1 cellular context compared by ENCODE assay signal in the genomic region with DNA sequence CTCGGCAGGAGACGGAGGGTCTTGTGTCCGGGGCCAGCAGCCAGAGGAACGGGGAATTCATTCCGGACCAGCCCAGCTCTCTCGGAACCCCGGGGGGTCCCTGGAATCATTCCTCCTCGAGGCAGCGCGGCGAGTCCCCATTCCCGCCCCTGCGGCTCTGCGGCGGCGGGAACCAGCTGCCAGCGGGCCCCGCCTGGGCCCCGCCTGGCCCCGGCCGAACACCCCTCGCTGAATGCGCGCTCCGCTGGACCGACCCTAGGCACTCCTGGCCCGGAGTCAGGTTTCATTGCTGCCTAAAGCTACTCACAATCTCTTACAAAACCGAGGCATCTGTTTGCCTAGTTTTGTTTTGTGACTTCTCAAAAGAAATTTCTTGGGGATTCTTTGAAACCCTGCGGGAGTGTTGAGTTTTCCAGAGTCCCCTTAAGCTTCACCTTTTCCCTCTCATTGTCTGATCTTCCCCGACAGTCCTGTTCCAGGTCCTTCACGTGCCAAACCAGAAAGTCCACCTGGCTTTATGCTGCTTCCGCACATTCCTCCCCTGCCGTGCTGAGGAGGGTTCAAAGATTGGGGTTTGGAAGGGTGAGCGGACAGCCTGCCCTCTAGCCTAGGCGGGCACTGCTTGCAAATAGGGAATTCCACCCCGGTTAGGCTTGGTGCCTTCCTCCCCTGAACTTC.
TF ChIP-seq lines count a peak whose summit lies in the region.

No MANE protein-coding gene starts in this region.

TF ChIP-seq in H1, 55 proteins besides CTCF, POLR2A, EP300 and RAD21:
- TF ChIP-seq RNF2 (IDR thresholded peaks at IDR 0.05; ENCODE audit: borderline replicate concordance, low read depth, low read length, missing control alignments, poor library complexity, severe bottlenecking) (no peak), HDAC2 (IDR thresholded peaks at IDR 0.05; ENCODE audit: borderline replicate concordance in 1 of 2, low read depth in 2 of 2, low read length in 2 of 2) (no peak), KDM4A (IDR thresholded peaks at IDR 0.05; ENCODE audit: low read depth, low read length, severe bottlenecking) (no peak), CBX5 (IDR thresholded peaks at IDR 0.05; ENCODE audit: low read depth, low read length) (no peak), SP4 (IDR thresholded peaks at IDR 0.05; ENCODE audit: low read length) (no peak), CEBPB (IDR thresholded peaks at IDR 0.05; ENCODE audit: low read depth, low read length) (no peak), TAF1 (IDR thresholded peaks at IDR 0.05; ENCODE audit: low read depth, low read length) (peak; percentile 44), JUN (IDR thresholded peaks at IDR 0.05; ENCODE audit: low read depth, low read length) (no peak), RFX5 (IDR thresholded peaks at IDR 0.05; ENCODE audit: borderline replicate concordance, low read depth, low read length) (no peak), TEAD4 (IDR thresholded peaks at IDR 0.05; ENCODE audit: low read depth, low read length) (peak; percentile 78; the same call in 1 of the 2 replicates), SIN3A (conservative IDR thresholded peaks at IDR 0.05 in 1 of 2, IDR thresholded peaks at IDR 0.05 in 1 of 2; ENCODE audit: low read depth in 1 of 2, low read length in 2 of 2) (no peak), CREB1 (IDR thresholded peaks at IDR 0.05) (no peak), BCL11A (IDR thresholded peaks at IDR 0.05; ENCODE audit: low read depth in 2 of 2, low read length in 2 of 2) (no peak), GABPA (IDR thresholded peaks at IDR 0.05; ENCODE audit: borderline replicate concordance, insufficient read depth, low read length) (0 out of 2 replicates have a peak, but pooled peaks have one; percentile 23), TBP (IDR thresholded peaks at IDR 0.05; ENCODE audit: low read depth, low read length) (no peak), SRF (IDR thresholded peaks at IDR 0.05; ENCODE audit: low read depth, low read length) (no peak), SIRT6 (IDR thresholded peaks at IDR 0.05; ENCODE audit: low read length) (no peak), PHF8 (conservative IDR thresholded peaks at IDR 0.05; ENCODE audit: low read depth, low read length) (peak; percentile 24; the same call in 1 of the 2 replicates), TCF12 (IDR thresholded peaks at IDR 0.05; ENCODE audit: low read depth, low read length) (no peak), SIX5 (IDR thresholded peaks at IDR 0.05; ENCODE audit: low read depth, low read length) (no peak), POU5F1 (IDR thresholded peaks at IDR 0.05; ENCODE audit: low read depth, low read length) (no peak), EGR1 (IDR thresholded peaks at IDR 0.05; ENCODE audit: borderline replicate concordance, low read depth, low read length) (no peak), ASH2L (IDR thresholded peaks at IDR 0.05; ENCODE audit: low read length) (peak; percentile 91), KDM1A (IDR thresholded peaks at IDR 0.05; ENCODE audit: borderline replicate concordance, low read length) (peak; percentile 25; the same call in 1 of the 2 replicates), CHD2 (IDR thresholded peaks at IDR 0.05; ENCODE audit: low read length) (no peak), CBX8 (IDR thresholded peaks at IDR 0.05; ENCODE audit: borderline replicate concordance, low read depth, low read length) (no peak), NRF1 (IDR thresholded peaks at IDR 0.05; ENCODE audit: low read depth, low read length) (no peak), KDM5A (IDR thresholded peaks at IDR 0.05; ENCODE audit: low read length) (no peak), CHD1 (IDR thresholded peaks at IDR 0.05; ENCODE audit: low read depth, low read length) (no peak), RBBP5 (IDR thresholded peaks at IDR 0.05; ENCODE audit: borderline replicate concordance, low read depth, low read length) (no peak; the same call in 1 of the 2 replicates), GTF2F1 (IDR thresholded peaks at IDR 0.05; ENCODE audit: borderline replicate concordance, low read depth, low read length) (no peak), SUZ12 (IDR thresholded peaks at IDR 0.05; ENCODE audit: low read length) (no peak), TAF7 (optimal IDR thresholded peaks at IDR 0.05; ENCODE audit: borderline replicate concordance, low read depth, low read length) (no peak), NANOG (IDR thresholded peaks at IDR 0.05; ENCODE audit: insufficient read depth, low read depth, low read length, poor library complexity, severe bottlenecking) (no peak), SP1 (IDR thresholded peaks at IDR 0.05; ENCODE audit: low read depth, low read length) (peak; percentile 49; the same call in 1 of the 2 replicates), SP2 (IDR thresholded peaks at IDR 0.05; ENCODE audit: low read length) (no peak), EZH2 (IDR thresholded peaks at IDR 0.05; ENCODE audit: low read depth, low read length, severe bottlenecking) (no peak), POLR2AphosphoS5 (IDR thresholded peaks at IDR 0.05; ENCODE audit: low read depth, low read length) (no peak; the same call in 1 of the 2 replicates), YY1 (IDR thresholded peaks at IDR 0.05; ENCODE audit: low read depth, low read length) (no peak), MAFK (IDR thresholded peaks at IDR 0.05; ENCODE audit: low read depth, low read length) (no peak), ZNF274 (IDR thresholded peaks at IDR 0.05; ENCODE audit: borderline replicate concordance, extremely low read depth, low read length) (no peak), JUND (IDR thresholded peaks at IDR 0.05; ENCODE audit: low read length) (no peak), HDAC6 (IDR thresholded peaks at IDR 0.05; ENCODE audit: low read depth, low read length) (no peak), BRCA1 (IDR thresholded peaks at IDR 0.05; ENCODE audit: low read depth, low read length) (no peak), BACH1 (IDR thresholded peaks at IDR 0.05; ENCODE audit: low read length) (no peak), RXRA (IDR thresholded peaks at IDR 0.05; ENCODE audit: insufficient read depth, low read depth, low read length) (no peak), SAP30 (IDR thresholded peaks at IDR 0.05; ENCODE audit: insufficient read depth, insufficient replicate concordance, low read length) (no peak), FOSL1 (IDR thresholded peaks at IDR 0.05; ENCODE audit: insufficient read depth, low read depth, low read length) (no peak), CTBP2 (IDR thresholded peaks at IDR 0.05; ENCODE audit: borderline replicate concordance, insufficient read depth, insufficient read length, low read length) (no peak)
- TF ChIP-seq, protein P1, sequence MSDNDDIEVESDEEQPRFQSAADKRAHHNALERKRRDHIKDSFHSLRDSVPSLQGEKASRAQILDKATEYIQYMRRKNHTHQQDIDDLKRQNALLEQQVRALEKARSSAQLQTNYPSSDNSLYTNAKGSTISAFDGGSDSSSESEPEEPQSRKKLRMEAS (IDR thresholded peaks at IDR 0.05): peak; percentile 85
- TF ChIP-seq, protein P2, sequence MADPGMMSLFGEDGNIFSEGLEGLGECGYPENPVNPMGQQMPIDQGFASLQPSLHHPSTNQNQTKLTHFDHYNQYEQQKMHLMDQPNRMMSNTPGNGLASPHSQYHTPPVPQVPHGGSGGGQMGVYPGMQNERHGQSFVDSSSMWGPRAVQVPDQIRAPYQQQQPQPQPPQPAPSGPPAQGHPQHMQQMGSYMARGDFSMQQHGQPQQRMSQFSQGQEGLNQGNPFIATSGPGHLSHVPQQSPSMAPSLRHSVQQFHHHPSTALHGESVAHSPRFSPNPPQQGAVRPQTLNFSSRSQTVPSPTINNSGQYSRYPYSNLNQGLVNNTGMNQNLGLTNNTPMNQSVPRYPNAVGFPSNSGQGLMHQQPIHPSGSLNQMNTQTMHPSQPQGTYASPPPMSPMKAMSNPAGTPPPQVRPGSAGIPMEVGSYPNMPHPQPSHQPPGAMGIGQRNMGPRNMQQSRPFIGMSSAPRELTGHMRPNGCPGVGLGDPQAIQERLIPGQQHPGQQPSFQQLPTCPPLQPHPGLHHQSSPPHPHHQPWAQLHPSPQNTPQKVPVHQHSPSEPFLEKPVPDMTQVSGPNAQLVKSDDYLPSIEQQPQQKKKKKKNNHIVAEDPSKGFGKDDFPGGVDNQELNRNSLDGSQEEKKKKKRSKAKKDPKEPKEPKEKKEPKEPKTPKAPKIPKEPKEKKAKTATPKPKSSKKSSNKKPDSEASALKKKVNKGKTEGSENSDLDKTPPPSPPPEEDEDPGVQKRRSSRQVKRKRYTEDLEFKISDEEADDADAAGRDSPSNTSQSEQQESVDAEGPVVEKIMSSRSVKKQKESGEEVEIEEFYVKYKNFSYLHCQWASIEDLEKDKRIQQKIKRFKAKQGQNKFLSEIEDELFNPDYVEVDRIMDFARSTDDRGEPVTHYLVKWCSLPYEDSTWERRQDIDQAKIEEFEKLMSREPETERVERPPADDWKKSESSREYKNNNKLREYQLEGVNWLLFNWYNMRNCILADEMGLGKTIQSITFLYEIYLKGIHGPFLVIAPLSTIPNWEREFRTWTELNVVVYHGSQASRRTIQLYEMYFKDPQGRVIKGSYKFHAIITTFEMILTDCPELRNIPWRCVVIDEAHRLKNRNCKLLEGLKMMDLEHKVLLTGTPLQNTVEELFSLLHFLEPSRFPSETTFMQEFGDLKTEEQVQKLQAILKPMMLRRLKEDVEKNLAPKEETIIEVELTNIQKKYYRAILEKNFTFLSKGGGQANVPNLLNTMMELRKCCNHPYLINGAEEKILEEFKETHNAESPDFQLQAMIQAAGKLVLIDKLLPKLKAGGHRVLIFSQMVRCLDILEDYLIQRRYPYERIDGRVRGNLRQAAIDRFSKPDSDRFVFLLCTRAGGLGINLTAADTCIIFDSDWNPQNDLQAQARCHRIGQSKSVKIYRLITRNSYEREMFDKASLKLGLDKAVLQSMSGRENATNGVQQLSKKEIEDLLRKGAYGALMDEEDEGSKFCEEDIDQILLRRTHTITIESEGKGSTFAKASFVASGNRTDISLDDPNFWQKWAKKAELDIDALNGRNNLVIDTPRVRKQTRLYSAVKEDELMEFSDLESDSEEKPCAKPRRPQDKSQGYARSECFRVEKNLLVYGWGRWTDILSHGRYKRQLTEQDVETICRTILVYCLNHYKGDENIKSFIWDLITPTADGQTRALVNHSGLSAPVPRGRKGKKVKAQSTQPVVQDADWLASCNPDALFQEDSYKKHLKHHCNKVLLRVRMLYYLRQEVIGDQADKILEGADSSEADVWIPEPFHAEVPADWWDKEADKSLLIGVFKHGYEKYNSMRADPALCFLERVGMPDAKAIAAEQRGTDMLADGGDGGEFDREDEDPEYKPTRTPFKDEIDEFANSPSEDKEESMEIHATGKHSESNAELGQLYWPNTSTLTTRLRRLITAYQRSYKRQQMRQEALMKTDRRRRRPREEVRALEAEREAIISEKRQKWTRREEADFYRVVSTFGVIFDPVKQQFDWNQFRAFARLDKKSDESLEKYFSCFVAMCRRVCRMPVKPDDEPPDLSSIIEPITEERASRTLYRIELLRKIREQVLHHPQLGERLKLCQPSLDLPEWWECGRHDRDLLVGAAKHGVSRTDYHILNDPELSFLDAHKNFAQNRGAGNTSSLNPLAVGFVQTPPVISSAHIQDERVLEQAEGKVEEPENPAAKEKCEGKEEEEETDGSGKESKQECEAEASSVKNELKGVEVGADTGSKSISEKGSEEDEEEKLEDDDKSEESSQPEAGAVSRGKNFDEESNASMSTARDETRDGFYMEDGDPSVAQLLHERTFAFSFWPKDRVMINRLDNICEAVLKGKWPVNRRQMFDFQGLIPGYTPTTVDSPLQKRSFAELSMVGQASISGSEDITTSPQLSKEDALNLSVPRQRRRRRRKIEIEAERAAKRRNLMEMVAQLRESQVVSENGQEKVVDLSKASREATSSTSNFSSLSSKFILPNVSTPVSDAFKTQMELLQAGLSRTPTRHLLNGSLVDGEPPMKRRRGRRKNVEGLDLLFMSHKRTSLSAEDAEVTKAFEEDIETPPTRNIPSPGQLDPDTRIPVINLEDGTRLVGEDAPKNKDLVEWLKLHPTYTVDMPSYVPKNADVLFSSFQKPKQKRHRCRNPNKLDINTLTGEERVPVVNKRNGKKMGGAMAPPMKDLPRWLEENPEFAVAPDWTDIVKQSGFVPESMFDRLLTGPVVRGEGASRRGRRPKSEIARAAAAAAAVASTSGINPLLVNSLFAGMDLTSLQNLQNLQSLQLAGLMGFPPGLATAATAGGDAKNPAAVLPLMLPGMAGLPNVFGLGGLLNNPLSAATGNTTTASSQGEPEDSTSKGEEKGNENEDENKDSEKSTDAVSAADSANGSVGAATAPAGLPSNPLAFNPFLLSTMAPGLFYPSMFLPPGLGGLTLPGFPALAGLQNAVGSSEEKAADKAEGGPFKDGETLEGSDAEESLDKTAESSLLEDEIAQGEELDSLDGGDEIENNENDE (IDR thresholded peaks at IDR 0.05; ENCODE audit: insufficient replicate concordance, low read length): no peak
- TF ChIP-seq, protein P3, sequence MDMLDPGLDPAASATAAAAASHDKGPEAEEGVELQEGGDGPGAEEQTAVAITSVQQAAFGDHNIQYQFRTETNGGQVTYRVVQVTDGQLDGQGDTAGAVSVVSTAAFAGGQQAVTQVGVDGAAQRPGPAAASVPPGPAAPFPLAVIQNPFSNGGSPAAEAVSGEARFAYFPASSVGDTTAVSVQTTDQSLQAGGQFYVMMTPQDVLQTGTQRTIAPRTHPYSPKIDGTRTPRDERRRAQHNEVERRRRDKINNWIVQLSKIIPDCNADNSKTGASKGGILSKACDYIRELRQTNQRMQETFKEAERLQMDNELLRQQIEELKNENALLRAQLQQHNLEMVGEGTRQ (IDR thresholded peaks at IDR 0.05; ENCODE audit: low read length): no peak
- TF ChIP-seq, protein P4, sequence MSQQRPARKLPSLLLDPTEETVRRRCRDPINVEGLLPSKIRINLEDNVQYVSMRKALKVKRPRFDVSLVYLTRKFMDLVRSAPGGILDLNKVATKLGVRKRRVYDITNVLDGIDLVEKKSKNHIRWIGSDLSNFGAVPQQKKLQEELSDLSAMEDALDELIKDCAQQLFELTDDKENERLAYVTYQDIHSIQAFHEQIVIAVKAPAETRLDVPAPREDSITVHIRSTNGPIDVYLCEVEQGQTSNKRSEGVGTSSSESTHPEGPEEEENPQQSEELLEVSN (IDR thresholded peaks at IDR 0.05): peak; percentile 93
- TF ChIP-seq, protein P5, sequence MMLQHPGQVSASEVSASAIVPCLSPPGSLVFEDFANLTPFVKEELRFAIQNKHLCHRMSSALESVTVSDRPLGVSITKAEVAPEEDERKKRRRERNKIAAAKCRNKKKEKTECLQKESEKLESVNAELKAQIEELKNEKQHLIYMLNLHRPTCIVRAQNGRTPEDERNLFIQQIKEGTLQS (IDR thresholded peaks at IDR 0.05; ENCODE audit: insufficient read depth, low read depth, low read length): no peak
- TF ChIP-seq, protein P6, sequence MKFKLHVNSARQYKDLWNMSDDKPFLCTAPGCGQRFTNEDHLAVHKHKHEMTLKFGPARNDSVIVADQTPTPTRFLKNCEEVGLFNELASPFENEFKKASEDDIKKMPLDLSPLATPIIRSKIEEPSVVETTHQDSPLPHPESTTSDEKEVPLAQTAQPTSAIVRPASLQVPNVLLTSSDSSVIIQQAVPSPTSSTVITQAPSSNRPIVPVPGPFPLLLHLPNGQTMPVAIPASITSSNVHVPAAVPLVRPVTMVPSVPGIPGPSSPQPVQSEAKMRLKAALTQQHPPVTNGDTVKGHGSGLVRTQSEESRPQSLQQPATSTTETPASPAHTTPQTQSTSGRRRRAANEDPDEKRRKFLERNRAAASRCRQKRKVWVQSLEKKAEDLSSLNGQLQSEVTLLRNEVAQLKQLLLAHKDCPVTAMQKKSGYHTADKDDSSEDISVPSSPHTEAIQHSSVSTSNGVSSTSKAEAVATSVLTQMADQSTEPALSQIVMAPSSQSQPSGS (IDR thresholded peaks at IDR 0.05; ENCODE audit: low read length): no peak
TF ChIP-seq in H1: peak in this region for 9.
